In the genomic region with DNA sequence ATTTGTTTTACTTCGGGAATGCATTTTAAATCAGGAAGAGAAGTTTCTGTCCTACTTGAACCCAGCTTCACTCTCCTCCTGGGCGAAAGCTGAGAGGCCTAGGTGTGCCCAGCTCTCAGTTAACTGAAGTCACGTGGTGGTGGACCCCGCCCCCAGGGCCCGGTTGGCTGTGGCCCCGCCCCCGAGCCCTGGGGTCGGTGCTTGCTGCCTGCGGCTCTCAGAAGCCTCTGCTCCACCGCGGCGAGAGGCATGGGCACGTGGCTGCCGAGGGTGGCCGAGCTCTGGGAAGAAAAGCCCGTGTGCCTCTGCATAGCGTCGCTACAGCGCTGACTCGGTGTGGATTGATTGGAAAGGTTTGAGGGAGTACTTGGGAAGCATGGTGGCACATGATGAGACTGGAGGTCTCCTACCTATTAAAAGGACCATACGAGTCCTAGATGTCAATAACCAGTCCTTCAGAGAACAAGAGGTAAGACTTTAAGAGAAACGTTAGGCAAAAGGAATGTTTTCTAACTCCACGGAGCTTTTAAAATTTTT, we compare ENCODE assay signal across 8 cellular contexts. TPM values are rescaled to one million over a fixed set of nuclear protein-coding genes. Genes with fewer than 3 reads are reported as not detected.
A peak's percentile ranks its signal among the peaks of the same experiment; 100 is the strongest.
DNase-seq lines count a peak whose midpoint lies in the region; ATAC-seq and TF ChIP-seq lines count a peak whose summit lies in the region.

No MANE protein-coding gene starts in this region.

- H3K9me3 Mint-ChIP-seq in CD4-positive, CD25-positive, alpha-beta regulatory T cell: no peaks in the 10 kb centered on the region

- no peaks in the 10 kb centered on the region for H3K27me3 Mint-ChIP-seq in CD4-positive, CD25-positive, alpha-beta regulatory T cell

- no peaks in the 10 kb centered on the region for H3K36me3 ChIP-seq in CD4-positive, CD25-positive, alpha-beta regulatory T cell (ENCODE audit: control insufficient read depth, insufficient read depth, low read length)
- no peaks in the 10 kb centered on the region; the same call in 1 of the 2 replicates for H3K36me3 ChIP-seq in H7 (replicated peaks; ENCODE audit: control insufficient read depth, insufficient read depth, low read length)
- no peaks in the 10 kb centered on the region for H3K36me3 ChIP-seq in duodenal mucosa (ENCODE audit: control insufficient read depth in 1 of 2, insufficient read depth in 2 of 2, low read length in 2 of 2)

- WGBS in lower leg skin, 2 donors: 6 to 7% methylated on average over 20 to 23 of the region's 23 CpGs

- peak overlapping the region; percentile 65 to 82 for H3K9ac ChIP-seq in duodenal mucosa (ENCODE audit: low read depth in 1 of 2, low read length in 2 of 2)

- peak; percentile 81 to 82 for ATAC-seq in CD4-positive, CD25-positive, alpha-beta regulatory T cell (ENCODE audit: low read depth in 2 of 2)
- no peak for ATAC-seq in HG03095 (IDR thresholded peaks at IDR 0.05; ENCODE audit: unreplicated experiment)

- TF ChIP-seq CTCF in lower leg skin (IDR thresholded peaks at IDR 0.05): no peak

- peak overlapping the region; percentile 62 for H3K27ac ChIP-seq in CD4-positive, CD25-positive, alpha-beta regulatory T cell (ENCODE audit: insufficient read depth, low read length, poor library complexity, severe bottlenecking)
- peak overlapping the region; percentile 83 for H3K27ac ChIP-seq in duodenal mucosa (ENCODE audit: low read depth, low read length)

- no peaks in the 10 kb centered on the region for H3K9me3 ChIP-seq in CD4-positive, CD25-positive, alpha-beta regulatory T cell (ENCODE audit: control insufficient read depth in 2 of 2, low read length in 2 of 2)
- no peaks in the 10 kb centered on the region for H3K9me3 ChIP-seq in duodenal mucosa (ENCODE audit: control insufficient read depth in 1 of 2, low read length in 2 of 2)

- H3K27me3 ChIP-seq in CD4-positive, CD25-positive, alpha-beta regulatory T cell (ENCODE audit: control insufficient read depth, insufficient read depth, low read length): no peaks in the 10 kb centered on the region
- H3K27me3 ChIP-seq in H7 (ENCODE audit: control insufficient read depth, insufficient read depth, low read length) (no peaks in the 10 kb centered on the region), duodenal mucosa (ENCODE audit: control insufficient read depth in 1 of 2, insufficient read depth in 2 of 2, low read length in 2 of 2) (no peaks in the 10 kb centered on the region)

- H3K4me3 ChIP-seq in CD4-positive, CD25-positive, alpha-beta regulatory T cell (ENCODE audit: low read depth, low read length): peak overlapping the region; percentile 85
- H3K4me3 ChIP-seq in H7 (ENCODE audit: insufficient read depth, low read depth, low read length): peak overlapping the region; percentile 35
- H3K4me3 ChIP-seq in duodenal mucosa (ENCODE audit: low read depth in 1 of 2, low read length in 2 of 2): peak overlapping the region; percentile 72 to 77
- peak overlapping the region; percentile 45 for H3K4me3 ChIP-seq in lower leg skin (ENCODE audit: low read depth, poor library complexity, severe bottlenecking)

- H3K36me3 Mint-ChIP-seq in CD4-positive, CD25-positive, alpha-beta regulatory T cell: no peaks in the 10 kb centered on the region

- peak overlapping the region; percentile 40 to 97 (median 84) for H3K4me3 Mint-ChIP-seq in CD4-positive, CD25-positive, alpha-beta regulatory T cell

- H3K4me1 ChIP-seq in CD4-positive, CD25-positive, alpha-beta regulatory T cell (ENCODE audit: control insufficient read depth, insufficient read depth, low read length, poor library complexity, severe bottlenecking): peaks cover 36% of the 10 kb centered on the region
- H3K4me1 ChIP-seq in duodenal mucosa (ENCODE audit: control insufficient read depth in 1 of 2, insufficient read depth in 2 of 2, low read length in 2 of 2): peaks cover 10 to 15% of the 10 kb centered on the region in 2 donors

- TF ChIP-seq POLR2A in lower leg skin (IDR thresholded peaks at IDR 0.05): peak in 1 of 2 donors; percentile 41

- H3K4me1 Mint-ChIP-seq in CD4-positive, CD25-positive, alpha-beta regulatory T cell: peaks cover 18 to 66% (median 55%) of the 10 kb centered on the region in 4 donors

- DNase-seq in CD4-positive, CD25-positive, alpha-beta regulatory T cell: peak; percentile 66 to 86 (median 66)
- DNase-seq in H7: peak; percentile 94
- peak; percentile 63 to 83 for DNase-seq in NCI-H2081 (lab: John Stamatoyannopoulos, UW)
- peak; percentile 69 to 72 for DNase-seq in activated CD4-positive, alpha-beta T cell treated with anti-CD3 and anti-CD28 coated beads, Interleukin-2, amount 50 U/mL, for 48 hours
- peak; percentile 94 to 99 for DNase-seq in lower leg skin (ENCODE audit: low spot score in 2 of 2)
- peak; percentile 84 for DNase-seq in stimulated activated CD4-positive, alpha-beta T cell treated with anti-CD3 and anti-CD28 coated beads, Interleukin-4, amount 100 ng/mL, for 1 hour

- H3K27ac Mint-ChIP-seq in CD4-positive, CD25-positive, alpha-beta regulatory T cell: peak overlapping the region in 2 of 3 donors; percentile 86 to 89

- intact Hi-C loops in lower leg skin (cut with DNase I; ENCODE audit: low total_unique reads): no loop called here

RNA-seq across cellular contexts. Expression of gene NET1, which starts 34.1 kb away (rescaled TPM):
- total RNA-seq in CD4-positive, CD25-positive, alpha-beta regulatory T cell: 27.7 TPM
- 10 to 100 TPM; 11.3 to 15.4 (median 14.0) TPM for polyA plus RNA-seq in CD4-positive, CD25-positive, alpha-beta regulatory T cell
- 44.0 and 62.9 TPM in 2 replicates for total RNA-seq in H7 (2014; rRNA removed; shearing (Covaris generic))
- total RNA-seq in lower leg skin: 100 to 1,000 TPM in 1 of 4 donors, 10 to 100 TPM in 3; 64.3 to 124 (median 77.2) TPM

RNA-seq across cellular contexts. Expression of gene TUBAL3, which starts 41.8 kb away (rescaled TPM):
- not detected for total RNA-seq in CD4-positive, CD25-positive, alpha-beta regulatory T cell
- under 1 TPM in 1 of 4 donors, not detected in 3; 0.31 TPM for polyA plus RNA-seq in CD4-positive, CD25-positive, alpha-beta regulatory T cell
- 0.11 TPM in 1 of 2 replicates, not detected in the other for total RNA-seq in H7 (2014; rRNA removed; shearing (Covaris generic))
- total RNA-seq in lower leg skin: 1 to 10 TPM in 1 of 4 donors, under 1 TPM in 1, not detected in 2; 0.93 to 1.0 TPM

RNA-seq across cellular contexts. Expression of gene CALML5, which starts 52.9 kb away (rescaled TPM):
- total RNA-seq in CD4-positive, CD25-positive, alpha-beta regulatory T cell: not detected
- not detected for polyA plus RNA-seq in CD4-positive, CD25-positive, alpha-beta regulatory T cell
- not detected in 2 replicates for total RNA-seq in H7 (2014; rRNA removed; shearing (Covaris generic))
- 1,000 to 10,000 TPM; 5,202 to 6,742 (median 5,683) TPM for total RNA-seq in lower leg skin

Comparison
In these comparisons a context has a peak if more than half of its experiments do, and no peak if none do; other contexts are left out.
1. H3K4me3 ChIP-seq: peak in every context shown above with its lines; median percentile 85 in CD4-positive, CD25-positive, alpha-beta regulatory T cell; 74 in duodenal mucosa; 45 in lower leg skin; 35 in H7.
2. RNA of gene CALML5, which starts 52.9 kb away (total RNA-seq): 5,202 to 6,742 TPM in lower leg skin; not detected in CD4-positive, CD25-positive, alpha-beta regulatory T cell (single experiment) and not detected in H7; every median in the first group is over 1,000 times any median in the second.
3. Peak in every context shown above with its lines, with median percentiles within 50 percentile points of each other: DNase-seq.